Comparison of ENCODE assay signal across 1 cellular context in the genomic region with DNA sequence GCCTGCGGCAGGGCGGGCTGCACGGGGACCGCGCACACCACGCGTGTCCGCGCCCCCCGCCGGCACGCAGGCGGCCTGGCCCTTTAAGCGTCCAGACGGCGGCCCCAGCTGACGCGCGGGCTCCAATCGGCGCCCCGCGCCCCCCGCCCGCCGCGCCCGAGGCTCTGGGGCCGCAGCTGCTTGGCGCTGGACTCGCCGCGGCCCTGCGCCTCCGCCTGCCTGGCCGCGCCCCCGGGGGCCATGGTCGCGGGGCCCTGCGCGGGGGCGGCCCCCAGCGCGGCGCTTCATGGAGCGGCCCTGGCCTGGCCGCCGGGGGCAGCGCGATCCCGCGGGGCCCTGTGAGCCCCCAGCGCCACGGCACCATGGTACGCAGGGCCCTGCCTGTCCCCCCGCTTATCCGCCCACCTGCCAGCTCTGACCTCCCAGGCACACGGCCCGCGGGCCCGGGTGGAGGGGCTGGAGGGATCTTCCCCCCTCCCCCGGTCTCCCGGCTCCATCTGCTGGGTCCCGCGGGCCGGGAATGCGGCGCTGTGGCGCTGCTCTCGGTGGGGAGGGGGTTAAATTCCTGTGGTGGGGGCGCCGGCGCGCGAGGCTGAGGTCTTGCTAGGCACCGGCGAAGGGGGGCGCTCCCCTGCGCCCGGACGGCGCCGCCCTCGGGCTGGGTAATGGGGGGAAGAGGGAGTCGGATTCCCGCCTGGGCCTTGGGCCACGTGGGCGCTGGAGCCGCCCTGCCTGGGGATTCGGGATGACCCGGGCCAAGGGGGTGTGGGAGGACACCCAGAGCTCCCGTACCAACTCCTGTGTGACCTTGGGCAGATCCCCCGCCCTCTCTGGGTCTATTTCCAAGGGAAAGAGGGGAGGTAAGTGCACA.
A peak's percentile ranks its signal among the peaks of the same experiment; 100 is the strongest.
TF ChIP-seq lines count a peak whose summit lies in the region.

No MANE protein-coding gene starts in this region.

TF ChIP-seq in HEK293, 187 proteins besides CTCF, POLR2A, EP300 and RAD21 (continued from another document and continues in another):
- TF ChIP-seq, protein P1, sequence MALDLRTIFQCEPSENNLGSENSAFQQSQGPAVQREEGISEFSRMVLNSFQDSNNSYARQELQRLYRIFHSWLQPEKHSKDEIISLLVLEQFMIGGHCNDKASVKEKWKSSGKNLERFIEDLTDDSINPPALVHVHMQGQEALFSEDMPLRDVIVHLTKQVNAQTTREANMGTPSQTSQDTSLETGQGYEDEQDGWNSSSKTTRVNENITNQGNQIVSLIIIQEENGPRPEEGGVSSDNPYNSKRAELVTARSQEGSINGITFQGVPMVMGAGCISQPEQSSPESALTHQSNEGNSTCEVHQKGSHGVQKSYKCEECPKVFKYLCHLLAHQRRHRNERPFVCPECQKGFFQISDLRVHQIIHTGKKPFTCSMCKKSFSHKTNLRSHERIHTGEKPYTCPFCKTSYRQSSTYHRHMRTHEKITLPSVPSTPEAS (tag by site-specific recombination; IDR thresholded peaks at IDR 0.05): no peak
- no peak for TF ChIP-seq GLI2 (tag by site-specific recombination; IDR thresholded peaks at IDR 0.05; ENCODE audit: borderline replicate concordance, low read depth)
- TF ChIP-seq SP3 (tag by site-specific recombination; IDR thresholded peaks at IDR 0.05): peak; percentile 42
- peak; percentile 53; the same call in 1 of the 2 replicates for TF ChIP-seq WT1 (tag by site-specific recombination; IDR thresholded peaks at IDR 0.05)
- no peak for TF ChIP-seq ZNF266 (tag by site-specific recombination; IDR thresholded peaks at IDR 0.05; ENCODE audit: low read depth)
- TF ChIP-seq ZEB2 (tag by site-specific recombination; IDR thresholded peaks at IDR 0.05): peak; percentile 75
- no peak for TF ChIP-seq TCF7L2 (IDR thresholded peaks at IDR 0.05; ENCODE audit: borderline replicate concordance, low read depth, low read length)
- peak; percentile 48; the same call in 1 of the 2 replicates for TF ChIP-seq ZNF223 (tag by site-specific recombination; IDR thresholded peaks at IDR 0.05)
- peak; percentile 32; the same call in 1 of the 2 replicates for TF ChIP-seq KLF8 (tag by site-specific recombination; IDR thresholded peaks at IDR 0.05)
- TF ChIP-seq ZNF24 (tag by site-specific recombination; IDR thresholded peaks at IDR 0.05): no peak
- TF ChIP-seq ZFP3 (tag by site-specific recombination; IDR thresholded peaks at IDR 0.05; ENCODE audit: low read depth): no peak
- TF ChIP-seq ZNF610 (tag by site-specific recombination; IDR thresholded peaks at IDR 0.05; ENCODE audit: borderline replicate concordance): no peak
- TF ChIP-seq ZNF707 (tag by site-specific recombination; IDR thresholded peaks at IDR 0.05): no peak
- no peak for TF ChIP-seq YY2 (tag by site-specific recombination; IDR thresholded peaks at IDR 0.05)
- no peak for TF ChIP-seq ZNF146 (tag by site-specific recombination; IDR thresholded peaks at IDR 0.05)
- TF ChIP-seq, protein P2, sequence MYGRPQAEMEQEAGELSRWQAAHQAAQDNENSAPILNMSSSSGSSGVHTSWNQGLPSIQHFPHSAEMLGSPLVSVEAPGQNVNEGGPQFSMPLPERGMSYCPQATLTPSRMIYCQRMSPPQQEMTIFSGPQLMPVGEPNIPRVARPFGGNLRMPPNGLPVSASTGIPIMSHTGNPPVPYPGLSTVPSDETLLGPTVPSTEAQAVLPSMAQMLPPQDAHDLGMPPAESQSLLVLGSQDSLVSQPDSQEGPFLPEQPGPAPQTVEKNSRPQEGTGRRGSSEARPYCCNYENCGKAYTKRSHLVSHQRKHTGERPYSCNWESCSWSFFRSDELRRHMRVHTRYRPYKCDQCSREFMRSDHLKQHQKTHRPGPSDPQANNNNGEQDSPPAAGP (tag by site-specific recombination; IDR thresholded peaks at IDR 0.05): peak; percentile 56; the same call in 1 of the 2 replicates
- TF ChIP-seq ZNF423 (tag by site-specific recombination; IDR thresholded peaks at IDR 0.05): no peak
- no peak for TF ChIP-seq ZNF791 (tag by site-specific recombination; IDR thresholded peaks at IDR 0.05)
- no peak for TF ChIP-seq BCL11A (tag by site-specific recombination; IDR thresholded peaks at IDR 0.05; ENCODE audit: low read depth)
- TF ChIP-seq, protein P3, sequence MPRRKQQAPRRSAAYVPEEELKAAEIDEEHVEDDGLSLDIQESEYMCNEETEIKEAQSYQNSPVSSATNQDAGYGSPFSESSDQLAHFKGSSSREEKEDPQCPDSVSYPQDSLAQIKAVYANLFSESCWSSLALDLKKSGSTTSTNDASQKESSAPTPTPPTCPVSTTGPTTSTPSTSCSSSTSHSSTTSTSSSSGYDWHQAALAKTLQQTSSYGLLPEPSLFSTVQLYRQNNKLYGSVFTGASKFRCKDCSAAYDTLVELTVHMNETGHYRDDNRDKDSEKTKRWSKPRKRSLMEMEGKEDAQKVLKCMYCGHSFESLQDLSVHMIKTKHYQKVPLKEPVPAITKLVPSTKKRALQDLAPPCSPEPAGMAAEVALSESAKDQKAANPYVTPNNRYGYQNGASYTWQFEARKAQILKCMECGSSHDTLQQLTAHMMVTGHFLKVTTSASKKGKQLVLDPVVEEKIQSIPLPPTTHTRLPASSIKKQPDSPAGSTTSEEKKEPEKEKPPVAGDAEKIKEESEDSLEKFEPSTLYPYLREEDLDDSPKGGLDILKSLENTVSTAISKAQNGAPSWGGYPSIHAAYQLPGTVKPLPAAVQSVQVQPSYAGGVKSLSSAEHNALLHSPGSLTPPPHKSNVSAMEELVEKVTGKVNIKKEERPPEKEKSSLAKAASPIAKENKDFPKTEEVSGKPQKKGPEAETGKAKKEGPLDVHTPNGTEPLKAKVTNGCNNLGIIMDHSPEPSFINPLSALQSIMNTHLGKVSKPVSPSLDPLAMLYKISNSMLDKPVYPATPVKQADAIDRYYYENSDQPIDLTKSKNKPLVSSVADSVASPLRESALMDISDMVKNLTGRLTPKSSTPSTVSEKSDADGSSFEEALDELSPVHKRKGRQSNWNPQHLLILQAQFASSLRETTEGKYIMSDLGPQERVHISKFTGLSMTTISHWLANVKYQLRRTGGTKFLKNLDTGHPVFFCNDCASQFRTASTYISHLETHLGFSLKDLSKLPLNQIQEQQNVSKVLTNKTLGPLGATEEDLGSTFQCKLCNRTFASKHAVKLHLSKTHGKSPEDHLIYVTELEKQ (tag by site-specific recombination; IDR thresholded peaks at IDR 0.05; ENCODE audit: borderline replicate concordance): no peak
- peak; percentile 47; the same call in 1 of the 2 replicates for TF ChIP-seq ZNF660 (tag by site-specific recombination; IDR thresholded peaks at IDR 0.05)
- peak; percentile 29 for TF ChIP-seq EGR2 (tag by site-specific recombination; IDR thresholded peaks at IDR 0.05; ENCODE audit: low read depth)
- TF ChIP-seq ZNF558 (tag by site-specific recombination; IDR thresholded peaks at IDR 0.05): no peak
- no peak for TF ChIP-seq GLI4 (tag by site-specific recombination; IDR thresholded peaks at IDR 0.05)
- TF ChIP-seq, protein P4, sequence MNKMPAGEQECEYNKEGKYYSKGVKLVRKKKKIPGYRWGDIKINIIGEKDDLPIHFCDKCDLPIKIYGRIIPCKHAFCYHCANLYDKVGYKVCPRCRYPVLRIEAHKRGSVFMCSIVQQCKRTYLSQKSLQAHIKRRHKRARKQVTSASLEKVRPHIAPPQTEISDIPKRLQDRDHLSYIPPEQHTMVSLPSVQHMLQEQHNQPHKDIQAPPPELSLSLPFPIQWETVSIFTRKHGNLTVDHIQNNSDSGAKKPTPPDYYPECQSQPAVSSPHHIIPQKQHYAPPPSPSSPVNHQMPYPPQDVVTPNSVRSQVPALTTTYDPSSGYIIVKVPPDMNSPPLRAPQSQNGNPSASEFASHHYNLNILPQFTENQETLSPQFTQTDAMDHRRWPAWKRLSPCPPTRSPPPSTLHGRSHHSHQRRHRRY (tag by site-specific recombination; IDR thresholded peaks at IDR 0.05): no peak
- TF ChIP-seq ZNF23 (tag by site-specific recombination; IDR thresholded peaks at IDR 0.05; ENCODE audit: borderline replicate concordance): no peak
- TF ChIP-seq ZFHX2 (tag by site-specific recombination; conservative IDR thresholded peaks at IDR 0.05): peak; percentile 76
- TF ChIP-seq ZNF785 (tag by site-specific recombination; IDR thresholded peaks at IDR 0.05): no peak
- TF ChIP-seq GLIS1 (tag by site-specific recombination; IDR thresholded peaks at IDR 0.05): peak; percentile 53
- TF ChIP-seq, protein P5, sequence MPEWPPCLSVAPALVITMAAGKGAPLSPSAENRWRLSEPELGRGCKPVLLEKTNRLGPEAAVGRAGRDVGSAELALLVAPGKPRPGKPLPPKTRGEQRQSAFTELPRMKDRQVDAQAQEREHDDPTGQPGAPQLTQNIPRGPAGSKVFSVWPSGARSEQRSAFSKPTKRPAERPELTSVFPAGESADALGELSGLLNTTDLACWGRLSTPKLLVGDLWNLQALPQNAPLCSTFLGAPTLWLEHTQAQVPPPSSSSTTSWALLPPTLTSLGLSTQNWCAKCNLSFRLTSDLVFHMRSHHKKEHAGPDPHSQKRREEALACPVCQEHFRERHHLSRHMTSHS (tag by site-specific recombination; IDR thresholded peaks at IDR 0.05): no peak
- no peak for TF ChIP-seq ZFP69B (tag by site-specific recombination; IDR thresholded peaks at IDR 0.05)
- 0 out of 2 replicates have a peak, but pooled peaks have one; percentile 32 for TF ChIP-seq ZNF324 (tag by site-specific recombination; IDR thresholded peaks at IDR 0.05)
- no peak for TF ChIP-seq ZNF10 (tag by site-specific recombination; IDR thresholded peaks at IDR 0.05)
- peak; percentile 96 for TF ChIP-seq ZBTB8A (tag by site-specific recombination; IDR thresholded peaks at IDR 0.05)
- TF ChIP-seq GLIS2 (tag by site-specific recombination; IDR thresholded peaks at IDR 0.05): peak; percentile 75
- TF ChIP-seq, protein P6, sequence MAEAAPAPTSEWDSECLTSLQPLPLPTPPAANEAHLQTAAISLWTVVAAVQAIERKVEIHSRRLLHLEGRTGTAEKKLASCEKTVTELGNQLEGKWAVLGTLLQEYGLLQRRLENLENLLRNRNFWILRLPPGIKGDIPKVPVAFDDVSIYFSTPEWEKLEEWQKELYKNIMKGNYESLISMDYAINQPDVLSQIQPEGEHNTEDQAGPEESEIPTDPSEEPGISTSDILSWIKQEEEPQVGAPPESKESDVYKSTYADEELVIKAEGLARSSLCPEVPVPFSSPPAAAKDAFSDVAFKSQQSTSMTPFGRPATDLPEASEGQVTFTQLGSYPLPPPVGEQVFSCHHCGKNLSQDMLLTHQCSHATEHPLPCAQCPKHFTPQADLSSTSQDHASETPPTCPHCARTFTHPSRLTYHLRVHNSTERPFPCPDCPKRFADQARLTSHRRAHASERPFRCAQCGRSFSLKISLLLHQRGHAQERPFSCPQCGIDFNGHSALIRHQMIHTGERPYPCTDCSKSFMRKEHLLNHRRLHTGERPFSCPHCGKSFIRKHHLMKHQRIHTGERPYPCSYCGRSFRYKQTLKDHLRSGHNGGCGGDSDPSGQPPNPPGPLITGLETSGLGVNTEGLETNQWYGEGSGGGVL (tag by site-specific recombination; IDR thresholded peaks at IDR 0.05): peak; percentile 87
- 0 out of 2 replicates have a peak, but pooled peaks have one; percentile 33 for TF ChIP-seq KLF10 (tag by site-specific recombination; IDR thresholded peaks at IDR 0.05)
- TF ChIP-seq, protein P7, sequence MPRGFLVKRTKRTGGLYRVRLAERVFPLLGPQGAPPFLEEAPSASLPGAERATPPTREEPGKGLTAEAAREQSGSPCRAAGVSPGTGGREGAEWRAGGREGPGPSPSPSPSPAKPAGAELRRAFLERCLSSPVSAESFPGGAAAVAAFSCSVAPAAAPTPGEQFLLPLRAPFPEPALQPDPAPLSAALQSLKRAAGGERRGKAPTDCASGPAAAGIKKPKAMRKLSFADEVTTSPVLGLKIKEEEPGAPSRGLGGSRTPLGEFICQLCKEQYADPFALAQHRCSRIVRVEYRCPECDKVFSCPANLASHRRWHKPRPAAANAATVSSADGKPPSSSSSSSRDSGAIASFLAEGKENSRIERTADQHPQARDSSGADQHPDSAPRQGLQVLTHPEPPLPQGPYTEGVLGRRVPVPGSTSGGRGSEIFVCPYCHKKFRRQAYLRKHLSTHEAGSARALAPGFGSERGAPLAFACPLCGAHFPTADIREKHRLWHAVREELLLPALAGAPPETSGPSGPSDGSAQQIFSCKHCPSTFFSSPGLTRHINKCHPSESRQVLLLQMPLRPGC (tag by site-specific recombination; IDR thresholded peaks at IDR 0.05): peak; percentile 35; the same call in 1 of the 2 replicates
- no peak for TF ChIP-seq ZNF133 (tag by site-specific recombination; IDR thresholded peaks at IDR 0.05)
- TF ChIP-seq IKZF3 (tag by site-specific recombination; IDR thresholded peaks at IDR 0.05): peak; percentile 44; the same call in 1 of the 2 replicates
- TF ChIP-seq ZNF654 (tag by site-specific recombination; IDR thresholded peaks at IDR 0.05; ENCODE audit: low read depth): no peak
- TF ChIP-seq, protein P8, sequence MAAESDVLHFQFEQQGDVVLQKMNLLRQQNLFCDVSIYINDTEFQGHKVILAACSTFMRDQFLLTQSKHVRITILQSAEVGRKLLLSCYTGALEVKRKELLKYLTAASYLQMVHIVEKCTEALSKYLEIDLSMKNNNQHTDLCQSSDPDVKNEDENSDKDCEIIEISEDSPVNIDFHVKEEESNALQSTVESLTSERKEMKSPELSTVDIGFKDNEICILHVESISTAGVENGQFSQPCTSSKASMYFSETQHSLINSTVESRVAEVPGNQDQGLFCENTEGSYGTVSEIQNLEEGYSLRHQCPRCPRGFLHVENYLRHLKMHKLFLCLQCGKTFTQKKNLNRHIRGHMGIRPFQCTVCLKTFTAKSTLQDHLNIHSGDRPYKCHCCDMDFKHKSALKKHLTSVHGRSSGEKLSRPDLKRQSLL (tag by site-specific recombination; IDR thresholded peaks at IDR 0.05): peak; percentile 84
- TF ChIP-seq, protein P9, sequence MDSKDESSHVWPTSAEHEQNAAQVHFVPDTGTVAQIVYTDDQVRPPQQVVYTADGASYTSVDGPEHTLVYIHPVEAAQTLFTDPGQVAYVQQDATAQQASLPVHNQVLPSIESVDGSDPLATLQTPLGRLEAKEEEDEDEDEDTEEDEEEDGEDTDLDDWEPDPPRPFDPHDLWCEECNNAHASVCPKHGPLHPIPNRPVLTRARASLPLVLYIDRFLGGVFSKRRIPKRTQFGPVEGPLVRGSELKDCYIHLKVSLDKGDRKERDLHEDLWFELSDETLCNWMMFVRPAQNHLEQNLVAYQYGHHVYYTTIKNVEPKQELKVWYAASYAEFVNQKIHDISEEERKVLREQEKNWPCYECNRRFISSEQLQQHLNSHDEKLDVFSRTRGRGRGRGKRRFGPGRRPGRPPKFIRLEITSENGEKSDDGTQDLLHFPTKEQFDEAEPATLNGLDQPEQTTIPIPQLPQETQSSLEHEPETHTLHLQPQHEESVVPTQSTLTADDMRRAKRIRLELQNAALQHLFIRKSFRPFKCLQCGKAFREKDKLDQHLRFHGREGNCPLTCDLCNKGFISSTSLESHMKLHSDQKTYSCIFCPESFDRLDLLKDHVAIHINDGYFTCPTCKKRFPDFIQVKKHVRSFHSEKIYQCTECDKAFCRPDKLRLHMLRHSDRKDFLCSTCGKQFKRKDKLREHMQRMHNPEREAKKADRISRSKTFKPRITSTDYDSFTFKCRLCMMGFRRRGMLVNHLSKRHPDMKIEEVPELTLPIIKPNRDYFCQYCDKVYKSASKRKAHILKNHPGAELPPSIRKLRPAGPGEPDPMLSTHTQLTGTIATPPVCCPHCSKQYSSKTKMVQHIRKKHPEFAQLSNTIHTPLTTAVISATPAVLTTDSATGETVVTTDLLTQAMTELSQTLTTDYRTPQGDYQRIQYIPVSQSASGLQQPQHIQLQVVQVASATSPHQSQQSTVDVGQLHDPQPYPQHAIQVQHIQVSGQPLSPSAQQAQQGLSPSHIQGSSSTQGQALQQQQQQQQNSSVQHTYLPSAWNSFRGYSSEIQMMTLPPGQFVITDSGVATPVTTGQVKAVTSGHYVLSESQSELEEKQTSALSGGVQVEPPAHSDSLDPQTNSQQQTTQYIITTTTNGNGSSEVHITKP (tag by site-specific recombination; IDR thresholded peaks at IDR 0.05): 0 out of 2 replicates have a peak, but pooled peaks have one; percentile 6
- no peak for TF ChIP-seq ZNF211 (tag by site-specific recombination; IDR thresholded peaks at IDR 0.05; ENCODE audit: low read depth)
- TF ChIP-seq ZNF366 (tag by site-specific recombination; conservative IDR thresholded peaks at IDR 0.05): no peak
